ENCODE assay signal across 16 cellular contexts in the genomic region with DNA sequence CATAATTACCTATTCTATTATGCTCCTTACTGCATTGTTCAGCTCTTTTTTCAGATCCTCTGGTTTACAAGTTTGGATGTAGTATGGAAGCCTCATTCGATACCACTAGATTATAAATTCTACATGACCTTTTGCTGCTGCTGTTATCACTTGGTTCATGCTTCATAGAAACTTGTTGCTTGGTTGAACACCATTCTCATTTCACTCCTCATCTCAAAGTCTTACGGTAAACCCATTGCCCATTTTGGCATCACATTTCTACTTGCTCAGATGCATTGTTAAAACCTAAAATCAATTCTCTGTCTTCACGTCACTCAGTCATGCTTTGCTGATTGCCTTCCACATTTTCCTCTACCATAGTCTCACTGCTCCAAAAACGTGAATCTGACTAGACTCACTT.
DNase-seq lines count a peak whose midpoint lies in the region; ATAC-seq and TF ChIP-seq lines count a peak whose summit lies in the region.
"Had no signal": no experiment of that assay in that cellular context is flagged by ENCODE, and none has a peak within 500 bp of the region (broad histone marks: within the 10 kb centered on the region; RNA-seq: fewer than 3 reads in every experiment).

No MANE protein-coding gene starts in this region.

- H3K27ac Mint-ChIP-seq in activated naive CD4-positive, alpha-beta T cell treated with anti-CD3 and anti-CD28 coated beads for 36 hours = no peak overlapping the region
- H3K27ac Mint-ChIP-seq: GM23338 had no signal

- H3K27me3 ChIP-seq in gastroesophageal sphincter = no peaks in the 10 kb centered on the region

- no peaks in the 10 kb centered on the region for H3K36me3 ChIP-seq in gastroesophageal sphincter

- CTCF ChIA-PET in activated naive CD4-positive, alpha-beta T cell treated with anti-CD3 and anti-CD28 coated beads for 36 hours (lab: Charles Lee) = no interaction called here

- TF ChIP-seq CTCF in gastroesophageal sphincter (IDR thresholded peaks at IDR 0.05) = no peak

- no peak for TF ChIP-seq POLR2A in gastroesophageal sphincter (IDR thresholded peaks at IDR 0.05)

- no peaks in the 10 kb centered on the region for H3K9me3 Mint-ChIP-seq in activated naive CD4-positive, alpha-beta T cell treated with anti-CD3 and anti-CD28 coated beads for 36 hours
- H3K9me3 Mint-ChIP-seq: GM23338 had no signal

- 84 to 94% methylated on average over 3 to 4 of the region's 4 CpGs for WGBS in gastroesophageal sphincter (ENCODE audit: low coverage in 1 of 2), 2 donors

- intact Hi-C loops in activated naive CD4-positive, alpha-beta T cell treated with anti-CD3 and anti-CD28 coated beads for 36 hours (cut with micrococcal nuclease) = no loop called here

- TF ChIP-seq EP300 in gastroesophageal sphincter (IDR thresholded peaks at IDR 0.05) = no peak

- ATAC-seq in GM18502 (IDR thresholded peaks at IDR 0.05; ENCODE audit: poor library complexity, unreplicated experiment) = peak; percentile 56
- peak; percentile 39 for ATAC-seq in GM21529 (IDR thresholded peaks at IDR 0.05; ENCODE audit: unreplicated experiment)
- ATAC-seq in HG03432 (IDR thresholded peaks at IDR 0.05; ENCODE audit: unreplicated experiment) = peak; percentile 44
- no peak for ATAC-seq in gastroesophageal sphincter
- ATAC-seq: A549, GM23338 had no signal

- no peaks in the 10 kb centered on the region for H3K4me1 Mint-ChIP-seq in activated naive CD4-positive, alpha-beta T cell treated with anti-CD3 and anti-CD28 coated beads for 36 hours (ENCODE audit: low read depth)
- H3K4me1 Mint-ChIP-seq: GM23338 had no signal

- peak overlapping the region; percentile 30 to 57 (median 47) for H3K27ac ChIP-seq in gastroesophageal sphincter
- H3K27ac ChIP-seq: A549, C4-2B had no signal

- DNase-seq in middle frontal gyrus (ENCODE audit: extremely low spot score, low spot score) = no peak
- no peak for DNase-seq in GDM1 (lab: John Stamatoyannopoulos, UW)
- no peak for DNase-seq in activated naive CD4-positive, alpha-beta T cell treated with anti-CD3 and anti-CD28 coated beads for 36 hours
- DNase-seq: DND-41, KG1, NCI-H1436, NCI-H2081 treated with DMSO at 0.1 percent for 48 hours, NCI-H510A, NCI-H82 had no signal

- H3K36me3 Mint-ChIP-seq in activated naive CD4-positive, alpha-beta T cell treated with anti-CD3 and anti-CD28 coated beads for 36 hours (ENCODE audit: low read depth) = no peaks in the 10 kb centered on the region

- no peak overlapping the region for H3K4me3 Mint-ChIP-seq in activated naive CD4-positive, alpha-beta T cell treated with anti-CD3 and anti-CD28 coated beads for 36 hours
- H3K4me3 Mint-ChIP-seq: GM23338 had no signal

- H3K9me3 ChIP-seq in gastroesophageal sphincter = no peaks in the 10 kb centered on the region
- H3K9me3 ChIP-seq: A549 had no signal

- no peaks in the 10 kb centered on the region for H3K27me3 Mint-ChIP-seq in activated naive CD4-positive, alpha-beta T cell treated with anti-CD3 and anti-CD28 coated beads for 36 hours (ENCODE audit: low read depth)

- no peak overlapping the region for H3K4me3 ChIP-seq in gastroesophageal sphincter
- H3K4me3 ChIP-seq: A549, GM23338 had no signal

- H3K4me1 ChIP-seq in gastroesophageal sphincter = peaks cover 0 to 18% (median 5%) of the 10 kb centered on the region in 3 donors
- H3K4me1 ChIP-seq: A549 had no signal
